Comparison of ENCODE assay signal across 8 cellular contexts in the genomic region with DNA sequence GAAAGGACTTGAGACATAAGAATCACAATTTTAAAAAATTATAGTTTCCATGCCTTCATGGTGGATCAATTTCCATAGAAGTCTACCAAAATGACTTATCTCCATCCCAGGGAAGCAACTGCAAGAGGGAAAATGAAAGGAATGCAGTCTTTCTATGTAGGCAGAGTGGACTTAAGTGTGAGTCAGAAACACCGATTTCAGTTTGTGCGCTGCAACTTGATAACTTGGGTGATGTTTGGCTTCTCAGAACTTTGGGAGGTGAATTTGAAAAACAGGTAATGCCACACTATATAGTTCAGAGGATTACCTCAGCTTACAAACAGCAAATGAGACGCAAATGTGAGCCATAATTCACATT. TPM values are rescaled to one million over a fixed set of nuclear protein-coding genes. Genes with fewer than 3 reads are reported as not detected.
DNase-seq lines count a peak whose midpoint lies in the region; ATAC-seq and TF ChIP-seq lines count a peak whose summit lies in the region.

No MANE protein-coding gene starts in this region.

- H3K27ac Mint-ChIP-seq in activated B cell treated with CpG ODN at 0.5 μM for 24 hours, result peak overlapping the region; percentile 99
- H3K27ac Mint-ChIP-seq in stimulated activated effector memory CD8-positive, alpha-beta T cell treated with anti-CD3 and anti-CD28 coated beads, Interleukin-12 subunit alpha, Interleukin-12 subunit beta, amount 100 ng/mL, for 72 hours, result peak overlapping the region; percentile 95

- H3K4me1 ChIP-seq in HAP-1, result peaks cover 29% of the 10 kb centered on the region

- no peaks in the 10 kb centered on the region for H3K27me3 Mint-ChIP-seq in activated B cell treated with CpG ODN at 0.5 μM for 24 hours

- peaks cover 40% of the 10 kb centered on the region for H3K4me1 Mint-ChIP-seq in activated B cell treated with CpG ODN at 0.5 μM for 24 hours
- peaks cover 40% of the 10 kb centered on the region for H3K4me1 Mint-ChIP-seq in stimulated activated effector memory CD8-positive, alpha-beta T cell treated with anti-CD3 and anti-CD28 coated beads, Interleukin-12 subunit alpha, Interleukin-12 subunit beta, amount 100 ng/mL, for 72 hours

- no peak for ATAC-seq in activated B cell treated with CpG ODN at 0.5 μM for 24 hours (ENCODE audit: low read depth)
- ATAC-seq in stimulated activated effector memory CD8-positive, alpha-beta T cell treated with anti-CD3 and anti-CD28 coated beads, Interleukin-12 subunit alpha, Interleukin-12 subunit beta, amount 100 ng/mL, for 72 hours, result no peak
- no peak for ATAC-seq in HG02571 (IDR thresholded peaks at IDR 0.05; ENCODE audit: unreplicated experiment)
- no peak for ATAC-seq in GM19328 (IDR thresholded peaks at IDR 0.05; ENCODE audit: unreplicated experiment)

- POLR2A ChIA-PET in activated B cell treated with CpG ODN at 0.5 μM for 24 hours (lab: Charles Lee), result interaction anchor here (0.6 to 5.4 kb wide), 18 partner anchors 10 to 809 kb away, joined by 3 to 108 read pairs (median 5); partner anchors contain the start of gene CEP120

- TF ChIP-seq CTCF in activated B cell treated with CpG ODN at 0.5 μM for 24 hours (IDR thresholded peaks at IDR 0.05), result no peak

- DNase-seq in HAP-1 (ENCODE audit: low spot score in 2 of 2) (no peak), activated B cell treated with CpG ODN at 0.5 μM for 24 hours (no peak), hepatic stellate cell (ENCODE audit: low spot score) (peak; percentile 11), anterior cingulate cortex (lab: John Stamatoyannopoulos, UW) (no peak), GM19240 (ENCODE audit: insufficient read length, low spot score) (no peak)
- no peak for DNase-seq in stimulated activated effector memory CD8-positive, alpha-beta T cell treated with anti-CD3 and anti-CD28 coated beads, Interleukin-12 subunit alpha, Interleukin-12 subunit beta, amount 100 ng/mL, for 72 hours (ENCODE audit: low spot score in 2 of 2)

- in situ Hi-C loops in HAP-1 (cut with MboI; ENCODE audit: low sequenced_read_pairs), result no loop called here

- no peaks in the 10 kb centered on the region for H3K27me3 ChIP-seq in HAP-1 (ENCODE audit: low read depth)

- H3K36me3 Mint-ChIP-seq in activated B cell treated with CpG ODN at 0.5 μM for 24 hours (ENCODE audit: low read depth), result peaks cover 11% of the 10 kb centered on the region
- peaks cover 22% of the 10 kb centered on the region for H3K36me3 Mint-ChIP-seq in stimulated activated effector memory CD8-positive, alpha-beta T cell treated with anti-CD3 and anti-CD28 coated beads, Interleukin-12 subunit alpha, Interleukin-12 subunit beta, amount 100 ng/mL, for 72 hours

- peaks cover 4% of the 10 kb centered on the region for H3K9me3 ChIP-seq in HAP-1

- peak overlapping the region; percentile 79 for H3K4me3 ChIP-seq in HAP-1

- H3K36me3 ChIP-seq in HAP-1 (replicated peaks), result no peaks in the 10 kb centered on the region

- H3K9me3 Mint-ChIP-seq in activated B cell treated with CpG ODN at 0.5 μM for 24 hours, result no peaks in the 10 kb centered on the region
- no peaks in the 10 kb centered on the region for H3K9me3 Mint-ChIP-seq in stimulated activated effector memory CD8-positive, alpha-beta T cell treated with anti-CD3 and anti-CD28 coated beads, Interleukin-12 subunit alpha, Interleukin-12 subunit beta, amount 100 ng/mL, for 72 hours

- intact Hi-C loops in activated B cell treated with CpG ODN at 0.5 μM for 24 hours (cut with micrococcal nuclease), result loop anchor here (5.0 to 10.0 kb wide), 4 partner anchors 544 to 1546 kb away; partner anchors contain the start of gene SRFBP1

- CTCF ChIA-PET in activated B cell treated with CpG ODN at 0.5 μM for 24 hours (lab: Charles Lee), result interaction anchor here (1.8 to 2.9 kb wide), 2 partner anchors 88 to 99 kb away, joined by 5 to 12 read pairs; partner anchors contain the start of gene CEP120

- peak overlapping the region; percentile 99 for H3K4me3 Mint-ChIP-seq in activated B cell treated with CpG ODN at 0.5 μM for 24 hours
- H3K4me3 Mint-ChIP-seq in stimulated activated effector memory CD8-positive, alpha-beta T cell treated with anti-CD3 and anti-CD28 coated beads, Interleukin-12 subunit alpha, Interleukin-12 subunit beta, amount 100 ng/mL, for 72 hours, result peak overlapping the region; percentile 81

RNA-seq across cellular contexts. Expression of gene CSNK1G3, which starts 0.7 kb away (rescaled TPM):
- total RNA-seq in activated B cell treated with CpG ODN at 0.5 μM for 24 hours, result 79.9 and 82.7 TPM in 2 replicates
